14 cellular contexts compared by ENCODE assay signal in the genomic region with DNA sequence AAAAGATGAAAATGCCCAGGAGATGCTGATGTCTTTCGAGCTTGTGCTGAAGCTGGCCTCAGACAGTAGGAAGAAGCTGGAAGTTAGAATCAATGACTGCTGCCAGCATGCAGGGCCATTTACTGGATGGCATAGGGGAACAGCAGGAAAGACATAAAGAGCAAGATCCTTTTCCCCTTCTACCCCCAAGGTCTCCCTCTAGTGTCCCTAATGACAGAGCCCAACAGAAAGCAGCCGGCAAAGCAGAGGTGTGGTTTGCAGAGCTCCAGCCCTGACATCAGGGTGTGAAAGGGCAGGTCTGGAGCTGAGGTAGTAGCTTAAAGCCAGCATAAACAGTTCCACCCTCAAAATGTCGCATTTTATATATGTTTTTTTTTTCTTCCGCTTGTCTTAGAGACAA.
"Had no signal": no experiment of that assay in that cellular context is flagged by ENCODE, and none has a peak within 500 bp of the region (broad histone marks: within the 10 kb centered on the region; RNA-seq: fewer than 3 reads in every experiment).

No MANE protein-coding gene starts in this region.

- H3K27ac Mint-ChIP-seq: activated CD4-positive, alpha-beta memory T cell treated with anti-CD3 and anti-CD28 coated beads, Interleukin-2, amount 10 ng/mL, durations not matched to agents 7 days and 5 days; activated T-cell treated with anti-CD3 and anti-CD28 coated beads, Interleukin-2, amount 50 U/mL, for 24 hours; naive B cell; stimulated activated effector memory CD8-positive, alpha-beta T cell treated with anti-CD3 and anti-CD28 coated beads, Interleukin-12 subunit alpha, Interleukin-12 subunit beta, amount 100 ng/mL, for 72 hours; WTC11 had no signal

- H3K4me1 Mint-ChIP-seq: naive B cell, WTC11 had no signal

- ATAC-seq: gastrocnemius medialis; heart left ventricle; stimulated activated effector memory CD8-positive, alpha-beta T cell treated with anti-CD3 and anti-CD28 coated beads, Interleukin-12 subunit alpha, Interleukin-12 subunit beta, amount 100 ng/mL, for 72 hours; WTC11 had no signal

- H3K27me3 ChIP-seq: gastrocnemius medialis, ovary, thyroid gland, vagina had no signal

- DNase-seq: activated CD4-positive, alpha-beta memory T cell treated with anti-CD3 and anti-CD28 coated beads, Interleukin-2, amount 10 ng/mL, durations not matched to agents 7 days and 5 days; activated CD4-positive, alpha-beta T cell treated with anti-CD3 and anti-CD28 coated beads for 4 hours; activated naive CD4-positive, alpha-beta T cell treated with anti-CD3 and anti-CD28 coated beads, Interleukin-2, amount 50 U/mL, for 16 hours; activated T-cell treated with anti-CD3 and anti-CD28 coated beads, Interleukin-2, amount 50 U/mL, for 24 hours; gastrocnemius medialis; heart left ventricle; naive B cell; ovary; stimulated activated CD4-positive, alpha-beta T cell treated with anti-CD3 and anti-CD28 coated beads, Interleukin-12 subunit alpha, Interleukin-12 subunit beta, amount 100 ng/mL, for 4 hours; thyroid gland had no signal

- H3K4me3 Mint-ChIP-seq: activated CD4-positive, alpha-beta memory T cell treated with anti-CD3 and anti-CD28 coated beads, Interleukin-2, amount 10 ng/mL, durations not matched to agents 7 days and 5 days; activated T-cell treated with anti-CD3 and anti-CD28 coated beads, Interleukin-2, amount 50 U/mL, for 24 hours; naive B cell; stimulated activated effector memory CD8-positive, alpha-beta T cell treated with anti-CD3 and anti-CD28 coated beads, Interleukin-12 subunit alpha, Interleukin-12 subunit beta, amount 100 ng/mL, for 72 hours; WTC11 had no signal

- H3K27me3 Mint-ChIP-seq: activated CD4-positive, alpha-beta memory T cell treated with anti-CD3 and anti-CD28 coated beads, Interleukin-2, amount 10 ng/mL, durations not matched to agents 7 days and 5 days; activated T-cell treated with anti-CD3 and anti-CD28 coated beads, Interleukin-2, amount 50 U/mL, for 24 hours; naive B cell had no signal

- H3K27ac ChIP-seq: gastrocnemius medialis, heart left ventricle, ovary, thyroid gland, vagina had no signal

- H3K4me1 ChIP-seq: gastrocnemius medialis, heart left ventricle, thyroid gland, vagina had no signal

- H3K4me3 ChIP-seq: gastrocnemius medialis, heart left ventricle, lung, ovary, thyroid gland, vagina had no signal

- H3K9me3 Mint-ChIP-seq: activated CD4-positive, alpha-beta memory T cell treated with anti-CD3 and anti-CD28 coated beads, Interleukin-2, amount 10 ng/mL, durations not matched to agents 7 days and 5 days; activated T-cell treated with anti-CD3 and anti-CD28 coated beads, Interleukin-2, amount 50 U/mL, for 24 hours had no signal

- H3K9me3 ChIP-seq: gastrocnemius medialis, heart left ventricle, ovary, thyroid gland, vagina had no signal

- H3K36me3 ChIP-seq: gastrocnemius medialis, heart left ventricle, ovary, thyroid gland, vagina had no signal

- H3K36me3 Mint-ChIP-seq: naive B cell; stimulated activated effector memory CD8-positive, alpha-beta T cell treated with anti-CD3 and anti-CD28 coated beads, Interleukin-12 subunit alpha, Interleukin-12 subunit beta, amount 100 ng/mL, for 72 hours had no signal
